9 cellular contexts compared by ENCODE assay signal in genomic region chr1:151310986-151311385, GRCh38.
DNase-seq lines count a peak whose midpoint lies in the region.
"Had no signal": no experiment of that assay in that cellular context is flagged by ENCODE, and none has a peak within 500 bp of the region (broad histone marks: within the 10 kb centered on the region; RNA-seq: fewer than 3 reads in every experiment).

No MANE protein-coding gene starts in this region.

- H3K36me3 ChIP-seq in stomach smooth muscle (ENCODE audit: control insufficient read depth in 2 of 2, insufficient read depth in 2 of 2, low read length in 2 of 2) = peaks cover 46 to 59% of the 10 kb centered on the region in 2 donors

- peak overlapping the region in 1 of 2 donors; percentile 42 for H3K9ac ChIP-seq in stomach smooth muscle (ENCODE audit: low read length in 2 of 2)

- H3K4me1 ChIP-seq in stomach smooth muscle (ENCODE audit: control insufficient read depth, insufficient read depth, low read length) = peaks cover 49% of the 10 kb centered on the region

- no peaks in the 10 kb centered on the region for H3K27me3 ChIP-seq in stomach smooth muscle (ENCODE audit: control insufficient read depth in 1 of 2, insufficient read depth in 2 of 2, low read length in 2 of 2)

- no peaks in the 10 kb centered on the region for H3K9me3 Mint-ChIP-seq in T-helper 2 cell treated with Interferon-gamma antibody and Interleukin-4, amounts not matched to agents 5 μg/mL and 100 μg/mL, for 36 hours

- peak overlapping the region; percentile 67 for H3K27ac Mint-ChIP-seq in T-helper 2 cell treated with Interferon-gamma antibody and Interleukin-4, amounts not matched to agents 5 μg/mL and 100 μg/mL, for 36 hours

- H3K9me3 ChIP-seq in stomach smooth muscle (ENCODE audit: control insufficient read depth in 2 of 2, low read length in 2 of 2) = no peaks in the 10 kb centered on the region

- peaks cover 54% of the 10 kb centered on the region for H3K36me3 Mint-ChIP-seq in T-helper 2 cell treated with Interferon-gamma antibody and Interleukin-4, amounts not matched to agents 5 μg/mL and 100 μg/mL, for 36 hours (ENCODE audit: low read depth)

- H3K4me3 Mint-ChIP-seq in T-helper 2 cell treated with Interferon-gamma antibody and Interleukin-4, amounts not matched to agents 5 μg/mL and 100 μg/mL, for 36 hours = no peak overlapping the region

- H3K27me3 Mint-ChIP-seq in T-helper 2 cell treated with Interferon-gamma antibody and Interleukin-4, amounts not matched to agents 5 μg/mL and 100 μg/mL, for 36 hours (ENCODE audit: low read depth) = no peaks in the 10 kb centered on the region

- H3K4me1 Mint-ChIP-seq in T-helper 2 cell treated with Interferon-gamma antibody and Interleukin-4, amounts not matched to agents 5 μg/mL and 100 μg/mL, for 36 hours (ENCODE audit: low read depth) = peaks cover 18% of the 10 kb centered on the region

- peak overlapping the region; percentile 71 for H3K27ac ChIP-seq in angular gyrus (ENCODE audit: low read depth, low read length)
- H3K27ac ChIP-seq in stomach smooth muscle (ENCODE audit: low read length) = peak overlapping the region; percentile 76

- peak overlapping the region in 1 of 2 donors; percentile 3 for H3K4me3 ChIP-seq in stomach smooth muscle (ENCODE audit: low read length in 2 of 2)

- DNase-seq in T-helper 2 cell treated with Interferon-gamma antibody and Interleukin-4, amounts not matched to agents 5 μg/mL and 100 μg/mL, for 36 hours (ENCODE audit: low spot score) = no peak
- no peak for DNase-seq in T-helper 2 cell
- peak; percentile 48 for DNase-seq in iris pigment epithelial cell (ENCODE audit: low read depth)
- no peak for DNase-seq in AML-193 (lab: John Stamatoyannopoulos, UW)
- no peak for DNase-seq in central memory CD4-positive, alpha-beta T cell
- DNase-seq in OCI-M1 (lab: John Stamatoyannopoulos, UW) = no peak
- DNase-seq: NCI-H1092 had no signal
